ENCODE assay signal across 12 cellular contexts in genomic region chr1:234770924-234771540, GRCh38.
A peak's percentile ranks its signal among the peaks of the same experiment; 100 is the strongest.
DNase-seq lines count a peak whose midpoint lies in the region; ATAC-seq and TF ChIP-seq lines count a peak whose summit lies in the region.
"Had no signal": no experiment of that assay in that cellular context is flagged by ENCODE, and none has a peak within 500 bp of the region (broad histone marks: within the 10 kb centered on the region; RNA-seq: fewer than 3 reads in every experiment).

No MANE protein-coding gene starts in this region.

- H3K4me2 ChIP-seq in BLaER1 (peak overlapping the region; percentile 83), KMS-11 (peak overlapping the region; percentile 59; the same call in 1 of the 2 replicates), GM23338 (no peak overlapping the region)

- peak overlapping the region; percentile 92 for H3K27ac Mint-ChIP-seq in activated naive CD8-positive, alpha-beta T cell treated with anti-CD3 and anti-CD28 coated beads, Interleukin-2, amount 10 ng/mL, durations not matched to agents 7 days and 5 days
- peak overlapping the region in 1 of 2 donors; percentile 100 for H3K27ac Mint-ChIP-seq in natural killer cell treated with Interleukin-12 subunit alpha and Interleukin-12 subunit beta and Interleukin-15 and Interleukin-18, amount 100 ng/mL, for 72 hours
- no peak overlapping the region for H3K27ac Mint-ChIP-seq in GM23338

- TF ChIP-seq POLR2A in thyroid gland (IDR thresholded peaks at IDR 0.05) = no peak

- no peaks in the 10 kb centered on the region for H3F3A ChIP-seq in GM23338 (replicated peaks; ENCODE audit: low read depth)

- no peaks in the 10 kb centered on the region for H3K27me3 ChIP-seq in BLaER1
- no peaks in the 10 kb centered on the region for H3K27me3 ChIP-seq in KMS-11 (ENCODE audit: insufficient read depth, low read depth)
- H3K27me3 ChIP-seq in thyroid gland = no peaks in the 10 kb centered on the region
- H3K27me3 ChIP-seq in GM23338 (ENCODE audit: insufficient read depth) = no peaks in the 10 kb centered on the region

- peaks cover 2% of the 10 kb centered on the region for H3K9me3 Mint-ChIP-seq in activated naive CD8-positive, alpha-beta T cell treated with anti-CD3 and anti-CD28 coated beads, Interleukin-2, amount 10 ng/mL, durations not matched to agents 7 days and 5 days
- H3K9me3 Mint-ChIP-seq in natural killer cell treated with Interleukin-12 subunit alpha and Interleukin-12 subunit beta and Interleukin-15 and Interleukin-18, amount 100 ng/mL, for 72 hours = no peaks in the 10 kb centered on the region
- H3K9me3 Mint-ChIP-seq in GM23338 = peaks cover 3% of the 10 kb centered on the region; the same call in 2 of the 3 replicates

- H3K36me3 Mint-ChIP-seq in activated naive CD8-positive, alpha-beta T cell treated with anti-CD3 and anti-CD28 coated beads, Interleukin-2, amount 10 ng/mL, durations not matched to agents 7 days and 5 days = peaks cover 2% of the 10 kb centered on the region
- H3K36me3 Mint-ChIP-seq in natural killer cell treated with Interleukin-12 subunit alpha and Interleukin-12 subunit beta and Interleukin-15 and Interleukin-18, amount 100 ng/mL, for 72 hours = peaks cover 6% of the 10 kb centered on the region
- no peaks in the 10 kb centered on the region; the same call in 2 of the 3 replicates for H3K36me3 Mint-ChIP-seq in GM23338 (ENCODE audit: low read depth)

- H3K79me2 ChIP-seq in KMS-11 (ENCODE audit: insufficient read depth, low read depth) (no peaks in the 10 kb centered on the region), GM23338 (replicated peaks; ENCODE audit: insufficient read depth) (no peaks in the 10 kb centered on the region)

- H3K9me3 ChIP-seq in BLaER1 = peaks cover 5% of the 10 kb centered on the region
- H3K9me3 ChIP-seq in thyroid gland = no peaks in the 10 kb centered on the region
- H3K9me3 ChIP-seq: HAP-1 had no signal

- WGBS in thyroid gland, 2 donors = 92 to 95% methylated on average over 9 of the region's 9 CpGs

- H3K27ac ChIP-seq in BLaER1 = peak overlapping the region; percentile 96
- H3K27ac ChIP-seq in KMS-11 = peak overlapping the region; percentile 94; the same call in 1 of the 2 replicates
- H3K27ac ChIP-seq in thyroid gland = no peak overlapping the region
- no peak overlapping the region for H3K27ac ChIP-seq in GM23338 (ENCODE audit: low read depth)

- H3K36me3 ChIP-seq in BLaER1 = no peaks in the 10 kb centered on the region
- no peaks in the 10 kb centered on the region for H3K36me3 ChIP-seq in KMS-11 (ENCODE audit: insufficient read depth)
- H3K36me3 ChIP-seq in thyroid gland = no peaks in the 10 kb centered on the region
- no peaks in the 10 kb centered on the region for H3K36me3 ChIP-seq in GM23338 (ENCODE audit: insufficient read depth)
- H3K36me3 ChIP-seq: HAP-1 had no signal

- peaks cover 6% of the 10 kb centered on the region; the same call in 1 of the 2 replicates for H3K9me2 ChIP-seq in GM23338 (ENCODE audit: insufficient read depth)

- H3K27me3 Mint-ChIP-seq in activated naive CD8-positive, alpha-beta T cell treated with anti-CD3 and anti-CD28 coated beads, Interleukin-2, amount 10 ng/mL, durations not matched to agents 7 days and 5 days = no peaks in the 10 kb centered on the region
- no peaks in the 10 kb centered on the region for H3K27me3 Mint-ChIP-seq in natural killer cell treated with Interleukin-12 subunit alpha and Interleukin-12 subunit beta and Interleukin-15 and Interleukin-18, amount 100 ng/mL, for 72 hours
- H3K27me3 Mint-ChIP-seq in GM23338 (ENCODE audit: insufficient read depth, low read depth, poor library complexity) = peaks cover 12% of the 10 kb centered on the region

- H3K4me1 Mint-ChIP-seq in activated naive CD8-positive, alpha-beta T cell treated with anti-CD3 and anti-CD28 coated beads, Interleukin-2, amount 10 ng/mL, durations not matched to agents 7 days and 5 days = peaks cover 52% of the 10 kb centered on the region
- peaks cover 58 to 61% of the 10 kb centered on the region in 2 donors for H3K4me1 Mint-ChIP-seq in natural killer cell treated with Interleukin-12 subunit alpha and Interleukin-12 subunit beta and Interleukin-15 and Interleukin-18, amount 100 ng/mL, for 72 hours (ENCODE audit: low read depth in 2 of 2)
- peaks cover 26% of the 10 kb centered on the region for H3K4me1 Mint-ChIP-seq in GM23338

- no peak for ATAC-seq in activated naive CD8-positive, alpha-beta T cell treated with anti-CD3 and anti-CD28 coated beads, Interleukin-2, amount 10 ng/mL, durations not matched to agents 7 days and 5 days (ENCODE audit: low read depth)
- no peak for ATAC-seq in natural killer cell treated with Interleukin-12 subunit alpha and Interleukin-12 subunit beta and Interleukin-15 and Interleukin-18, amount 100 ng/mL, for 72 hours
- ATAC-seq in HG02642 (IDR thresholded peaks at IDR 0.05; ENCODE audit: poor library complexity, unreplicated experiment) (no peak), GM23338 (no peak)

- H2AFZ ChIP-seq in KMS-11 (ENCODE audit: low read depth) = no peak overlapping the region
- H2AFZ ChIP-seq in GM23338 = no peak overlapping the region

- intact Hi-C loops in thyroid gland (cut with DNase I) = no loop called here

- H3K9ac ChIP-seq in BLaER1 = peak overlapping the region; percentile 85
- H3K9ac ChIP-seq in KMS-11 = peak overlapping the region; percentile 66; the same call in 1 of the 2 replicates

- POLR2A ChIA-PET in activated naive CD8-positive, alpha-beta T cell treated with anti-CD3 and anti-CD28 coated beads, Interleukin-2, amount 10 ng/mL, durations not matched to agents 7 days and 5 days (lab: Charles Lee) = interaction anchor here (0.7 to 2.5 kb wide), 7 partner anchors 11 to 241 kb away, joined by 3 to 20 read pairs (median 4); no protein-coding TSS in a partner anchor

- TF ChIP-seq CTCF in KMS-11 (conservative IDR thresholded peaks at IDR 0.05; ENCODE audit: low read depth, low read length) (no peak), thyroid gland (IDR thresholded peaks at IDR 0.05) (no peak), GM23338 (conservative IDR thresholded peaks at IDR 0.05; ENCODE audit: low read depth in 2 of 2) (no peak)

- peak overlapping the region; percentile 56 for H3K4me3 Mint-ChIP-seq in activated naive CD8-positive, alpha-beta T cell treated with anti-CD3 and anti-CD28 coated beads, Interleukin-2, amount 10 ng/mL, durations not matched to agents 7 days and 5 days
- peak overlapping the region; percentile 84 for H3K4me3 Mint-ChIP-seq in natural killer cell treated with Interleukin-12 subunit alpha and Interleukin-12 subunit beta and Interleukin-15 and Interleukin-18, amount 100 ng/mL, for 72 hours
- H3K4me3 Mint-ChIP-seq in GM23338 = no peak overlapping the region

- H4K20me1 ChIP-seq in BLaER1 = no peaks in the 10 kb centered on the region
- H4K20me1 ChIP-seq in KMS-11 (ENCODE audit: insufficient read depth) = no peaks in the 10 kb centered on the region
- no peaks in the 10 kb centered on the region for H4K20me1 ChIP-seq in GM23338 (replicated peaks; ENCODE audit: insufficient read depth)

- peaks cover 77% of the 10 kb centered on the region for H3K4me1 ChIP-seq in BLaER1
- H3K4me1 ChIP-seq in KMS-11 (ENCODE audit: low read depth, poor library complexity, severe bottlenecking) = peaks cover 29% of the 10 kb centered on the region
- H3K4me1 ChIP-seq in thyroid gland = peaks cover 0 to 19% of the 10 kb centered on the region in 2 donors
- peaks cover 17% of the 10 kb centered on the region for H3K4me1 ChIP-seq in GM23338 (ENCODE audit: insufficient read depth)

- H3K4me3 ChIP-seq in BLaER1 (peak overlapping the region; percentile 56), KMS-11 (IDR thresholded peaks at IDR 0.05; ENCODE audit: insufficient read depth, low read depth, low read length) (no peak overlapping the region), thyroid gland (replicated peaks in 1 of 3) (no peak overlapping the region), GM23338 (no peak overlapping the region)
- H3K4me3 ChIP-seq: HAP-1 had no signal

- no peak for DNase-seq in activated naive CD8-positive, alpha-beta T cell treated with anti-CD3 and anti-CD28 coated beads, Interleukin-2, amount 10 ng/mL, durations not matched to agents 7 days and 5 days
- no peak for DNase-seq in natural killer cell treated with Interleukin-12 subunit alpha and Interleukin-12 subunit beta and Interleukin-15 and Interleukin-18, amount 100 ng/mL, for 72 hours (ENCODE audit: low spot score)
- DNase-seq in thyroid gland (no peak), GM23338 (ENCODE audit: low spot score) (no peak)
- DNase-seq in stimulated activated CD8-positive, alpha-beta memory T cell treated with anti-CD3 and anti-CD28 coated beads, Interleukin-4, amount 100 ng/mL, for 48 hours = no peak
- DNase-seq: NCI-H446 treated with DMSO at 0.1 percent for 48 hours; stimulated activated CD4-positive, alpha-beta T cell treated with anti-CD3 and anti-CD28 coated beads, Interleukin-1b, Interleukin-23, amount 100 ng/mL, for 48 hours; substantia nigra had no signal

TF ChIP-seq in GM23338, 12 proteins besides CTCF, POLR2A, EP300 and RAD21:
- TF ChIP-seq JUNB (IDR thresholded peaks at IDR 0.05; ENCODE audit: unreplicated experiment) (no peak), CREB1 (CRISPR knock-in tag; IDR thresholded peaks at IDR 0.05; ENCODE audit: low read depth) (no peak), EZH2phosphoT487 (IDR thresholded peaks at IDR 0.05; ENCODE audit: unreplicated experiment) (no peak), EZH2 (IDR thresholded peaks at IDR 0.05; ENCODE audit: low read depth, unreplicated experiment) (no peak), REST (IDR thresholded peaks at IDR 0.05; ENCODE audit: unreplicated experiment) (no peak)

Comparison
In these comparisons a context has a peak if more than half of its experiments do, and no peak if none do; other contexts are left out.
1. H3K27ac ChIP-seq: peak in BLaER1 (single experiment) and KMS-11 (single experiment); none in thyroid gland (0 of 3) and GM23338 (single experiment).